Comparison of ENCODE assay signal across 8 cellular contexts in the genomic region with DNA sequence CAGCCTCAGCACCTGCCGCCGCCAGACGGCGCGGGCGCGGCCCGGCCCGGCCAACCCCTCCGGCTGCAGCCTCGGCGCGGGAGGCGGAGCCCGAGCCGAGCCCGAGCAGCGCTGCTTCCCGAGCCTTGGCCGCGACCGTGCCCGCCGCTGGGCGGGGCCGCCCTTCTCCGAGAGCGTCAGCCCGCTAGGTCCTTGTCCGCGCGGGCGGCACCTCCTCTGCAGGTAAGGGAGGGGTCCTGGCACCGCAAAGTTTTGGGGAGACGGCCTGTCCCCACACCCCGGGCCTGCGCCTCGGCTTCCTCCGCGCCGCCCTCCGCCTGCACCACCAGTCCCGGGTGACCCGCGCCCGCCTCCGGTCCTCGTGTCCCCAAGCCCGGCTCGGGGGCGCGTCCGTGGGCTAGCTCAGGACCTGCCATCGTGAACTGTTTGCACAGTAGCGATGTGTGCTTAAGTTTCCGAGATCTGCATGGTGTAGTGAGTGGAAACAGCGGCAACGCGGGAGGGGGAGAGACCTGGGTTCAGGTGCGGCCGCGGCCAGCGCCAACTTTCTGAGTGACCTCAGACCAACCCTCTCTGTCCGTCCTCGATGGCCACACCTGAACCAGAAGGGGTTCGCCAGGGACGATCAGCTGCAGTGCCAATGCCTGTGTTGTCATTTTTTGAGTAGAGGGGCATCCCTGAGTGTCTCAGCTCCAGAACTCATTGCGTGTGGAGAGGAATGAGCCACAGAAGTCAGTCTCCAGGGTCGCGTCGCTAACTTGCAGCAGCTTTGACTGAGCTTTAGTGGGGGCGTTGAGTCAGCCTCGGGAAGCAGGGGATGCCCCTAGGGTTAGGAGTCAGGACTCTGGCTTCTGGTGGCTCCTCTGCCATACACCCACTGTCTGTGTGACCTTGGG. TPM values are rescaled to one million over a fixed set of nuclear protein-coding genes. Genes with fewer than 3 reads are reported as not detected.
A peak's percentile ranks its signal among the peaks of the same experiment; 100 is the strongest.
DNase-seq lines count a peak whose midpoint lies in the region; ATAC-seq lines count a peak whose summit lies in the region.

A gene with protein sequence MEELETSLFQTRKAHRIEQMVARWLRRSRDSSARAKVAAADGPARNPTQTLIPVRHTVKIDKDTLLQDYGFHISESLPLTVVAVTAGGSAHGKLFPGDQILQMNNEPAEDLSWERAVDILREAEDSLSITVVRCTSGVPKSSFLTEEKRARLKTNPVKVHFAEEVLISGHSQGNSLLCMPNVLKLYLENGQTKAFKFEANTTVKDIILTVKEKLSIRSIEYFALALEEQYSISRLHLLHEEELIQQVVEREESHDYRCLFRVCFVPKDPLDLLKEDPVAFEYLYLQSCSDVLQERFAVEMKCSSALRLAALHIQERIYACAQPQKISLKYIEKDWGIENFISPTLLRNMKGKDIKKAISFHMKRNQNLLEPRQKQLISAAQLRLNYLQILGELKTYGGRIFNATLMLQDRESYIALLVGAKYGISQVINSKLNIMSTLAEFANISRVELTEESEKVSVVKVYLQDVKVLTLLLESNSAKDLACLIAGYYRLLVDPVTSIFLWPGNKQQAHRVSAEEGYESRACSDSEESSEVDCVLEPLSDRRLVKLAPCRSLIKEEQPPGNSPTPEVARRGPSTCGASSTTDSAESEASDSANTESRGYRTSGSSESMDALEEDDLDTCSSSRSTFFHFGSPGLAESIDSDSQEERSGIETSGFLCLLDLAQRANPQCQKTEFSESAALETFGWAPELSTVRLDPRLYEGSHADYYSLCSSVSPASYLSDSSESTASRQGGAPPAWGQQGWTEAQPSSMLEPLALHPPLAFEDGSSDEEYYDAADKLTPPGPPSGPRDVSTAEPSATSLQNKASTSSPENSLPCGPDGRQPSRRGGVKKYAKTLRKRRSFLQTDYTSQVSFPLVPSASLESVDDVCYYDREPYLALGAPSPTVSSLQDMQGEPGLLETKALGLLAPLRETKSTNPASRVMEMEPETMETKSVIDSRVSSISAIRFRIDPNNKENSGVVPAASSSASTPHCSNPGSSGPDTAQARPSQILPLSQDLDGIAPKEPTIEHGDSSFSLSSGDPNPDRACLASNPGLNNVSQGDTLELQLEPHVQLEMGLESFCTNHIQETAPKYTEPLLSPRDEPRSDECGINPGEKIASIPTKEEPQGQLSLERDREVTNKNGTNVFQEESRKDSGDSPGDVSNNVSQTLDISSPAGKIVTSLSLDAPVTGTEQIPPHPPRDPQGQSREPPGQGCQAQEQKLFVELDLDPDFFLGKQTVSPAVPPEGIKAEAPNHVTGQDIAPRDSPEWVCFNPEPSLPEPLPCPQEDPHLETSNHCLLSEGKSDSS (N-terminal part only) (plus strand): TSS at position 82 of the 896 bp plus-strand sequence. CDS start 41,688 bp downstream, outside the sequence.

- H3K27me3 Mint-ChIP-seq in activated CD8-positive, alpha-beta T cell treated with anti-CD3 and anti-CD28 coated beads, Interleukin-2, amount 10 ng/mL, durations not matched to agents 7 days and 5 days (ENCODE audit: low read depth), result peaks cover 62% of the 10 kb centered on the region

- POLR2A ChIA-PET in activated CD8-positive, alpha-beta T cell treated with anti-CD3 and anti-CD28 coated beads, Interleukin-2, amount 10 ng/mL, durations not matched to agents 7 days and 5 days (lab: Charles Lee), result no interaction called here

- no peak within 1 kb of the TSS for H3K27ac Mint-ChIP-seq in activated CD8-positive, alpha-beta T cell treated with anti-CD3 and anti-CD28 coated beads, Interleukin-2, amount 10 ng/mL, durations not matched to agents 7 days and 5 days

- ATAC-seq in Right ventricle myocardium inferior, result peak; percentile 91
- peak; percentile 55 for ATAC-seq in HG02970 (IDR thresholded peaks at IDR 0.05; ENCODE audit: low FRiP score, unreplicated experiment)
- peak; percentile 99 for ATAC-seq in activated CD8-positive, alpha-beta T cell treated with anti-CD3 and anti-CD28 coated beads, Interleukin-2, amount 10 ng/mL, durations not matched to agents 7 days and 5 days

- H3K9me3 Mint-ChIP-seq in activated CD8-positive, alpha-beta T cell treated with anti-CD3 and anti-CD28 coated beads, Interleukin-2, amount 10 ng/mL, durations not matched to agents 7 days and 5 days (ENCODE audit: insufficient read depth), result no peaks in the 10 kb centered on the region

- no peaks in the 10 kb centered on the region for H3K4me1 ChIP-seq in endocrine pancreas (ENCODE audit: control insufficient read depth, insufficient read depth, low read length)
- peaks cover 10% of the 10 kb centered on the region for H3K4me1 ChIP-seq in mononuclear cell (ENCODE audit: insufficient read depth, low read length)

- DNase-seq in Right ventricle myocardium inferior (ENCODE audit: missing footprints) (peak; percentile 76), cardiac septum (ENCODE audit: low spot score) (no peak), NCI-H2227 treated with DMSO at 0.1 percent for 48 hours (lab: John Stamatoyannopoulos, UW) (peak; percentile 38)
- peak; percentile 62 for DNase-seq in activated CD8-positive, alpha-beta T cell treated with anti-CD3 and anti-CD28 coated beads, Interleukin-2, amount 10 ng/mL, durations not matched to agents 7 days and 5 days
- peak; percentile 16 for DNase-seq in stimulated activated CD8-positive, alpha-beta memory T cell treated with anti-CD3 and anti-CD28 coated beads, Interleukin-7, amount 100 ng/mL, for 24 hours (ENCODE audit: low read depth)

- no peaks in the 10 kb centered on the region for H3K36me3 ChIP-seq in endocrine pancreas (ENCODE audit: control insufficient read depth, insufficient read depth, low read length)

- H3K36me3 Mint-ChIP-seq in activated CD8-positive, alpha-beta T cell treated with anti-CD3 and anti-CD28 coated beads, Interleukin-2, amount 10 ng/mL, durations not matched to agents 7 days and 5 days (ENCODE audit: low read depth), result no peaks in the 10 kb centered on the region

- H3K4me3 ChIP-seq in endocrine pancreas (ENCODE audit: control insufficient read depth, insufficient read depth, low read length) (peak within 1 kb of the TSS; percentile 31), mononuclear cell (ENCODE audit: low read length) (peak within 1 kb of the TSS; percentile 22)

- peak within 1 kb of the TSS; percentile 61 for H3K4me3 Mint-ChIP-seq in activated CD8-positive, alpha-beta T cell treated with anti-CD3 and anti-CD28 coated beads, Interleukin-2, amount 10 ng/mL, durations not matched to agents 7 days and 5 days

- CTCF ChIA-PET in activated CD8-positive, alpha-beta T cell treated with anti-CD3 and anti-CD28 coated beads, Interleukin-2, amount 10 ng/mL, durations not matched to agents 7 days and 5 days (lab: Charles Lee), result no interaction called here

- intact Hi-C loops in Right ventricle myocardium inferior (cut with DNase I), result no loop called here
- intact Hi-C loops in cardiac septum (cut with DNase I), result no loop called here

- peaks cover 6% of the 10 kb centered on the region for H3K4me1 Mint-ChIP-seq in activated CD8-positive, alpha-beta T cell treated with anti-CD3 and anti-CD28 coated beads, Interleukin-2, amount 10 ng/mL, durations not matched to agents 7 days and 5 days (ENCODE audit: low read depth)

- H3K27me3 ChIP-seq in endocrine pancreas (ENCODE audit: control insufficient read depth, insufficient read depth, low read length) (no peaks in the 10 kb centered on the region), mononuclear cell (ENCODE audit: insufficient read depth, low read length) (peaks cover 60% of the 10 kb centered on the region)

- H3K9me3 ChIP-seq in endocrine pancreas (ENCODE audit: control insufficient read depth, low read length), result no peaks in the 10 kb centered on the region
- H3K9me3 ChIP-seq in mononuclear cell (ENCODE audit: low read depth, low read length), result no peaks in the 10 kb centered on the region

- no peak within 1 kb of the TSS for H3K9ac ChIP-seq in endocrine pancreas (ENCODE audit: control insufficient read depth, insufficient read depth, low read length)

RNA-seq across cellular contexts. Expression of the gene that starts here (rescaled TPM):
- total RNA-seq in Right ventricle myocardium inferior (1.9 TPM), cardiac septum (0.27 TPM), mononuclear cell (not detected)
- total RNA-seq in activated CD8-positive, alpha-beta T cell treated with anti-CD3 and anti-CD28 coated beads, Interleukin-2, amount 10 ng/mL, durations not matched to agents 7 days and 5 days, result not detected

Comparison
In these comparisons a context has a peak if more than half of its experiments do, and no peak if none do; other contexts are left out.
1. Peak in DNase-seq and ATAC-seq in activated CD8-positive, alpha-beta T cell treated with anti-CD3 and anti-CD28 coated beads, Interleukin-2, amount 10 ng/mL, durations not matched to agents 7 days and 5 days; RNA of the gene not detected or under 1 TPM.